1 cellular context compared by ENCODE assay signal in genomic region chr17:8187517-8188407, GRCh38.
TF ChIP-seq lines count a peak whose summit lies in the region.

No MANE protein-coding gene starts in this region.

TF ChIP-seq in A549, 52 proteins besides CTCF, POLR2A, EP300 and RAD21 (continued from another document):
- TF ChIP-seq BCL3 (IDR thresholded peaks at IDR 0.05) (peak; percentile 11; the same call in 1 of the 3 replicates), NFE2L2 (conservative IDR thresholded peaks at IDR 0.05; ENCODE audit: low read length) (no peak), HDAC2 (IDR thresholded peaks at IDR 0.05) (no peak), USF2 (IDR thresholded peaks at IDR 0.05) (peak; percentile 79), ATOH8 (CRISPR knock-in tag; IDR thresholded peaks at IDR 0.05; ENCODE audit: low read depth) (no peak), BHLHE40 (IDR thresholded peaks at IDR 0.05; ENCODE audit: low read depth, low read length) (no peak), POLR2AphosphoS2 (conservative IDR thresholded peaks at IDR 0.05; ENCODE audit: low read length) (no peak), SMC3 (IDR thresholded peaks at IDR 0.05) (no peak), HEYL (CRISPR knock-in tag; IDR thresholded peaks at IDR 0.05) (no peak), EHF (CRISPR knock-in tag; IDR thresholded peaks at IDR 0.05) (no peak), RFX5 (IDR thresholded peaks at IDR 0.05) (no peak; the same call in 1 of the 2 replicates), TP53 (CRISPR knock-in tag; IDR thresholded peaks at IDR 0.05) (0 out of 2 replicates have a peak, but pooled peaks have one; percentile 82), MAFK (IDR thresholded peaks at IDR 0.05; ENCODE audit: partially characterized antibody) (no peak), SREBF2 (IDR thresholded peaks at IDR 0.05) (peak; percentile 84), EHMT2 (IDR thresholded peaks at IDR 0.05; ENCODE audit: low read depth) (no peak), CBX8 (IDR thresholded peaks at IDR 0.05) (no peak), FOXS1 (CRISPR knock-in tag; IDR thresholded peaks at IDR 0.05) (no peak), MYC (IDR thresholded peaks at IDR 0.05; ENCODE audit: borderline replicate concordance, low read length) (no peak), NPAS2 (CRISPR knock-in tag; IDR thresholded peaks at IDR 0.05; ENCODE audit: borderline replicate concordance) (no peak), ZC3H11A (IDR thresholded peaks at IDR 0.05) (no peak), RCOR1 (IDR thresholded peaks at IDR 0.05; ENCODE audit: low read depth, low read length) (no peak), CHD4 (IDR thresholded peaks at IDR 0.05; ENCODE audit: borderline replicate concordance) (no peak), PHF8 (IDR thresholded peaks at IDR 0.05; ENCODE audit: borderline replicate concordance, low read depth) (no peak), JUN (IDR thresholded peaks at IDR 0.05) (peak in 1 of 2 experiments; percentile 18; a peak in 1 of 5 replicates), HOXB5 (CRISPR knock-in tag; IDR thresholded peaks at IDR 0.05) (peak; percentile 6; the same call in 1 of the 2 replicates), E2F6 (IDR thresholded peaks at IDR 0.05; ENCODE audit: borderline replicate concordance, low read depth) (peak; percentile 69; the same call in 1 of the 2 replicates), KDM1A (IDR thresholded peaks at IDR 0.05; ENCODE audit: low read depth) (no peak), MAZ (IDR thresholded peaks at IDR 0.05; ENCODE audit: borderline replicate concordance, low read depth, low read length) (peak; percentile 79; the same call in 1 of the 2 replicates), KDM5A (IDR thresholded peaks at IDR 0.05) (no peak), NR3C1 (IDR thresholded peaks at IDR 0.05) (no peak), RARB (CRISPR knock-in tag; IDR thresholded peaks at IDR 0.05) (0 out of 2 replicates have a peak, but pooled peaks have one; percentile 80), JUNB (IDR thresholded peaks at IDR 0.05) (no peak), ZSCAN20 (CRISPR knock-in tag; IDR thresholded peaks at IDR 0.05) (no peak), ZFP36 (IDR thresholded peaks at IDR 0.05; ENCODE audit: borderline replicate concordance, partially characterized antibody) (no peak), CEBPB (IDR thresholded peaks at IDR 0.05) (peak in 1 of 2 experiments; percentile 57; a peak in 2 of 4 replicates), CHD2 (IDR thresholded peaks at IDR 0.05; ENCODE audit: low read length, partially characterized antibody) (no peak), HES2 (IDR thresholded peaks at IDR 0.05) (no peak)
- TF ChIP-seq, protein P1, sequence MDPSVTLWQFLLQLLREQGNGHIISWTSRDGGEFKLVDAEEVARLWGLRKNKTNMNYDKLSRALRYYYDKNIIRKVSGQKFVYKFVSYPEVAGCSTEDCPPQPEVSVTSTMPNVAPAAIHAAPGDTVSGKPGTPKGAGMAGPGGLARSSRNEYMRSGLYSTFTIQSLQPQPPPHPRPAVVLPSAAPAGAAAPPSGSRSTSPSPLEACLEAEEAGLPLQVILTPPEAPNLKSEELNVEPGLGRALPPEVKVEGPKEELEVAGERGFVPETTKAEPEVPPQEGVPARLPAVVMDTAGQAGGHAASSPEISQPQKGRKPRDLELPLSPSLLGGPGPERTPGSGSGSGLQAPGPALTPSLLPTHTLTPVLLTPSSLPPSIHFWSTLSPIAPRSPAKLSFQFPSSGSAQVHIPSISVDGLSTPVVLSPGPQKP (IDR thresholded peaks at IDR 0.05; ENCODE audit: low read depth, low read length) = no peak
- TF ChIP-seq, protein P2, sequence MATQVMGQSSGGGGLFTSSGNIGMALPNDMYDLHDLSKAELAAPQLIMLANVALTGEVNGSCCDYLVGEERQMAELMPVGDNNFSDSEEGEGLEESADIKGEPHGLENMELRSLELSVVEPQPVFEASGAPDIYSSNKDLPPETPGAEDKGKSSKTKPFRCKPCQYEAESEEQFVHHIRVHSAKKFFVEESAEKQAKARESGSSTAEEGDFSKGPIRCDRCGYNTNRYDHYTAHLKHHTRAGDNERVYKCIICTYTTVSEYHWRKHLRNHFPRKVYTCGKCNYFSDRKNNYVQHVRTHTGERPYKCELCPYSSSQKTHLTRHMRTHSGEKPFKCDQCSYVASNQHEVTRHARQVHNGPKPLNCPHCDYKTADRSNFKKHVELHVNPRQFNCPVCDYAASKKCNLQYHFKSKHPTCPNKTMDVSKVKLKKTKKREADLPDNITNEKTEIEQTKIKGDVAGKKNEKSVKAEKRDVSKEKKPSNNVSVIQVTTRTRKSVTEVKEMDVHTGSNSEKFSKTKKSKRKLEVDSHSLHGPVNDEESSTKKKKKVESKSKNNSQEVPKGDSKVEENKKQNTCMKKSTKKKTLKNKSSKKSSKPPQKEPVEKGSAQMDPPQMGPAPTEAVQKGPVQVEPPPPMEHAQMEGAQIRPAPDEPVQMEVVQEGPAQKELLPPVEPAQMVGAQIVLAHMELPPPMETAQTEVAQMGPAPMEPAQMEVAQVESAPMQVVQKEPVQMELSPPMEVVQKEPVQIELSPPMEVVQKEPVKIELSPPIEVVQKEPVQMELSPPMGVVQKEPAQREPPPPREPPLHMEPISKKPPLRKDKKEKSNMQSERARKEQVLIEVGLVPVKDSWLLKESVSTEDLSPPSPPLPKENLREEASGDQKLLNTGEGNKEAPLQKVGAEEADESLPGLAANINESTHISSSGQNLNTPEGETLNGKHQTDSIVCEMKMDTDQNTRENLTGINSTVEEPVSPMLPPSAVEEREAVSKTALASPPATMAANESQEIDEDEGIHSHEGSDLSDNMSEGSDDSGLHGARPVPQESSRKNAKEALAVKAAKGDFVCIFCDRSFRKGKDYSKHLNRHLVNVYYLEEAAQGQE (IDR thresholded peaks at IDR 0.05) = no peak
- TF ChIP-seq, protein P3, sequence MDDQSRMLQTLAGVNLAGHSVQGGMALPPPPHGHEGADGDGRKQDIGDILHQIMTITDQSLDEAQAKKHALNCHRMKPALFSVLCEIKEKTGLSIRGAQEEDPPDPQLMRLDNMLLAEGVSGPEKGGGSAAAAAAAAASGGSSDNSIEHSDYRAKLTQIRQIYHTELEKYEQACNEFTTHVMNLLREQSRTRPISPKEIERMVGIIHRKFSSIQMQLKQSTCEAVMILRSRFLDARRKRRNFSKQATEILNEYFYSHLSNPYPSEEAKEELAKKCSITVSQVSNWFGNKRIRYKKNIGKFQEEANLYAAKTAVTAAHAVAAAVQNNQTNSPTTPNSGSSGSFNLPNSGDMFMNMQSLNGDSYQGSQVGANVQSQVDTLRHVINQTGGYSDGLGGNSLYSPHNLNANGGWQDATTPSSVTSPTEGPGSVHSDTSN (IDR thresholded peaks at IDR 0.05) = peak; percentile 81
- TF ChIP-seq, protein P4, sequence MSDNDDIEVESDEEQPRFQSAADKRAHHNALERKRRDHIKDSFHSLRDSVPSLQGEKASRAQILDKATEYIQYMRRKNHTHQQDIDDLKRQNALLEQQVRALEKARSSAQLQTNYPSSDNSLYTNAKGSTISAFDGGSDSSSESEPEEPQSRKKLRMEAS (IDR thresholded peaks at IDR 0.05) = peak; percentile 93
